In genomic region chr13:104567114-104567513, GRCh38 we compare ENCODE assay signal across 3 cellular contexts.
TF ChIP-seq lines count a peak whose summit lies in the region.

No MANE protein-coding gene starts in this region.

TF ChIP-seq in SK-N-SH, 30 proteins besides CTCF, POLR2A, EP300 and RAD21:
- TF ChIP-seq MXI1 (IDR thresholded peaks at IDR 0.05; ENCODE audit: low read depth, low read length) (no peak), REST (IDR thresholded peaks at IDR 0.05; ENCODE audit: low read depth, low read length) (no peak), RCOR1 (IDR thresholded peaks at IDR 0.05; ENCODE audit: low read length) (no peak), MEF2A (IDR thresholded peaks at IDR 0.05; ENCODE audit: borderline replicate concordance, low read depth) (no peak), PBX3 (IDR thresholded peaks at IDR 0.05) (no peak), GATA2 (CRISPR knock-in tag; IDR thresholded peaks at IDR 0.05) (no peak)
TF ChIP-seq in SK-N-SH: peak in this region for 0.

TF ChIP-seq in SK-N-SH treated with all-trans-retinoic acid at 6 μM for 48 hours, 23 proteins besides CTCF, POLR2A, EP300 and RAD21:
- TF ChIP-seq RARB (CRISPR knock-in tag; IDR thresholded peaks at IDR 0.05) (no peak), ZNF565 (CRISPR knock-in tag; conservative IDR thresholded peaks at IDR 0.05; ENCODE audit: low read depth) (no peak), GLIS3 (CRISPR knock-in tag; IDR thresholded peaks at IDR 0.05) (no peak), TCF4 (CRISPR knock-in tag; IDR thresholded peaks at IDR 0.05; ENCODE audit: borderline replicate concordance) (no peak), ARNTL (CRISPR knock-in tag; IDR thresholded peaks at IDR 0.05; ENCODE audit: borderline replicate concordance, low read depth) (no peak), CSDC2 (CRISPR knock-in tag; IDR thresholded peaks at IDR 0.05) (no peak), TSHZ2 (CRISPR knock-in tag; IDR thresholded peaks at IDR 0.05) (no peak), POU6F1 (CRISPR knock-in tag; IDR thresholded peaks at IDR 0.05; ENCODE audit: borderline replicate concordance, low read depth) (no peak), ZFP30 (CRISPR knock-in tag; IDR thresholded peaks at IDR 0.05) (no peak)

TF ChIP-seq in H1, 55 proteins besides CTCF, POLR2A, EP300 and RAD21:
- TF ChIP-seq CHD1 (IDR thresholded peaks at IDR 0.05; ENCODE audit: low read depth, low read length), result no peak
- no peak for TF ChIP-seq POU5F1 (IDR thresholded peaks at IDR 0.05; ENCODE audit: low read depth, low read length)
- TF ChIP-seq PHF8 (conservative IDR thresholded peaks at IDR 0.05; ENCODE audit: low read depth, low read length), result no peak
- no peak for TF ChIP-seq KDM5A (IDR thresholded peaks at IDR 0.05; ENCODE audit: low read length)
- TF ChIP-seq SRF (IDR thresholded peaks at IDR 0.05; ENCODE audit: low read depth, low read length), result no peak
- TF ChIP-seq TCF12 (IDR thresholded peaks at IDR 0.05; ENCODE audit: low read depth, low read length), result no peak
- no peak for TF ChIP-seq MAX (IDR thresholded peaks at IDR 0.05)
- TF ChIP-seq KDM4A (IDR thresholded peaks at IDR 0.05; ENCODE audit: low read depth, low read length, severe bottlenecking), result no peak
- TF ChIP-seq BRCA1 (IDR thresholded peaks at IDR 0.05; ENCODE audit: low read depth, low read length), result no peak
- no peak for TF ChIP-seq SIRT6 (IDR thresholded peaks at IDR 0.05; ENCODE audit: low read length)
- TF ChIP-seq CTBP2 (IDR thresholded peaks at IDR 0.05; ENCODE audit: borderline replicate concordance, insufficient read depth, insufficient read length, low read length), result no peak
- TF ChIP-seq NRF1 (IDR thresholded peaks at IDR 0.05; ENCODE audit: low read depth, low read length), result no peak
- no peak for TF ChIP-seq NANOG (IDR thresholded peaks at IDR 0.05; ENCODE audit: insufficient read depth, low read depth, low read length, poor library complexity, severe bottlenecking)
- no peak for TF ChIP-seq JUN (IDR thresholded peaks at IDR 0.05; ENCODE audit: low read depth, low read length)
- TF ChIP-seq HDAC2 (IDR thresholded peaks at IDR 0.05; ENCODE audit: borderline replicate concordance in 1 of 2, low read depth in 2 of 2, low read length in 2 of 2), result no peak
- TF ChIP-seq JUND (IDR thresholded peaks at IDR 0.05; ENCODE audit: low read length), result no peak
- no peak for TF ChIP-seq EGR1 (IDR thresholded peaks at IDR 0.05; ENCODE audit: borderline replicate concordance, low read depth, low read length)
- no peak for TF ChIP-seq MAFK (IDR thresholded peaks at IDR 0.05; ENCODE audit: low read depth, low read length)
- no peak for TF ChIP-seq SP1 (IDR thresholded peaks at IDR 0.05; ENCODE audit: low read depth, low read length)
- TF ChIP-seq SIX5 (IDR thresholded peaks at IDR 0.05; ENCODE audit: low read depth, low read length), result no peak
